ENCODE assay signal across 8 cellular contexts in the genomic region with DNA sequence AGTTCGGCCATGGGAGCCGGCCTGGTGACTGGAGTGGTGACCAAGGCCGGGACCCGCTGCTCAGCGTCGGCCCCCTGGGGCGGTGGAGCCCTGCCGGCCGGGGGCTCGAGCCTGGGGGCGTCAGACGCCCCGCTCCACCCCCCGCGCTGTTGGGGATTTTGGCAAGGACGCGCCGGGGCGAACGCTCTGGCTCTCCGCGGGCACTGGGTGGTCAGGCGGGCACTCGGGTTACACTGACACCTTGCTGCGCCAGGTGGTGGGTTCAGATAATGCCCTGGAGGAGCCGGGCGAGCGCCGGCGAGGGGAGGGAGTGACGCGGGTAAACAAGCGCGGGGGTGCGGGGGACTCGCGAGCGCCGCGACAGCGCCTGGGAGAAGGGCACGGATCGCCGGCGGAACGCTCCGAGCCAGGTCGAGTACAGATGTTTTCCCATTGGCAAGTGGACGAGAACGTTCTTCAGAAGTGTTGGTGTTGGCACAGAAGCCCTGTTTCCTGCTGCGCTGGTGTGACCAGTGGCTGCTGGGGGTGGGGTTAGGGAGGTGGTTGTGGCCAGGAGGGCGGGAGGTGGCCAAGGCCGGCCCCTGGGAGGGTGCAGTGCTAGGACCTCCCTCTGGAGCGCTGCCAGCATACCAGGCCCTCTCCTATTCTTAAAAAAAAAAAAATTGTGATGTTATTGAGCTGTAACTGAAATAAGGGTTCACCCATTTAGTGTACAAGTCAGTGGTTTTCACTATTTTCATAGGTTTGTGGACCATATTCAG. TPM values are rescaled to one million over a fixed set of nuclear protein-coding genes. Genes with fewer than 3 reads are reported as not detected.
A peak's percentile ranks its signal among the peaks of the same experiment; 100 is the strongest.
DNase-seq lines count a peak whose midpoint lies in the region; ATAC-seq and TF ChIP-seq lines count a peak whose summit lies in the region.

No MANE protein-coding gene starts in this region.

- H3K36me3 ChIP-seq in OCI-LY7 (ENCODE audit: insufficient read depth, low read length) (peaks cover 37% of the 10 kb centered on the region), esophagus (ENCODE audit: control insufficient read depth in 2 of 2, insufficient read depth in 2 of 2, low read length in 1 of 2) (peaks cover 11 to 27% of the 10 kb centered on the region in 2 donors), mucosa of stomach (ENCODE audit: control insufficient read depth, insufficient read depth, low read length) (peaks cover 11% of the 10 kb centered on the region)

- no TSS peak for BruUV-seq in OCI-LY7 (replicated peaks; lab: Mats Ljungman, UMichigan)

- 0 out of 2 replicates have a peak, but pooled peaks have one; percentile 24 for TF ChIP-seq CTCF in OCI-LY7 (conservative IDR thresholded peaks at IDR 0.05; ENCODE audit: low read length)

- POLR2A ChIA-PET in OCI-LY7 (lab: Charles Lee), result interaction anchor here (0.5 to 1.3 kb wide), 4 partner anchors 10 to 147 kb away, joined by 4 to 6 read pairs (median 4); no protein-coding TSS in a partner anchor

- H3K36me3 Mint-ChIP-seq in activated T-cell treated with anti-CD3 and anti-CD28 coated beads, Interleukin-2, amount 50 U/mL, for 24 hours (ENCODE audit: low read depth), result peaks cover 49% of the 10 kb centered on the region

- peak overlapping the region; percentile 97 for H3K9ac ChIP-seq in mucosa of stomach (ENCODE audit: low read length)

- H3K79me2 ChIP-seq in OCI-LY7 (ENCODE audit: insufficient read depth, low read depth, low read length), result peaks cover 22% of the 10 kb centered on the region; the same call in 1 of the 2 replicates

- H3K4me3 ChIP-seq in OCI-LY7 (ENCODE audit: low read depth, low read length, poor library complexity, severe bottlenecking) (peak overlapping the region; percentile 99), esophagus (ENCODE audit: low read depth in 1 of 2, low read length in 2 of 2) (peak overlapping the region; percentile 84 to 95), mucosa of stomach (ENCODE audit: low read length) (peak overlapping the region; percentile 57)

- peak overlapping the region; percentile 59 for H3K27ac ChIP-seq in OCI-LY7 (ENCODE audit: low read depth, low read length, poor library complexity, severe bottlenecking)
- H3K27ac ChIP-seq in esophagus (ENCODE audit: low read depth in 2 of 2, low read length in 1 of 2), result peak overlapping the region; percentile 99

- H3K27ac Mint-ChIP-seq in activated T-cell treated with anti-CD3 and anti-CD28 coated beads, Interleukin-2, amount 50 U/mL, for 24 hours, result peak overlapping the region; percentile 95

- CTCF ChIA-PET in OCI-LY7 (lab: Charles Lee; ENCODE audit: unreplicated experiment), result no interaction called here

- DNase-seq in COR-L47 (lab: John Stamatoyannopoulos, UW) (peak; percentile 83), HS-5 (ENCODE audit: low read depth) (peak; percentile 73), OCI-LY7 (ENCODE audit: low spot score) (peak; percentile 80)
- peak; percentile 87 for DNase-seq in activated T-cell treated with anti-CD3 and anti-CD28 coated beads, Interleukin-2, amount 50 U/mL, for 24 hours
- peak; percentile 89 for DNase-seq in stimulated activated CD8-positive, alpha-beta memory T cell treated with anti-CD3 and anti-CD28 coated beads, Interleukin-4, amount 100 ng/mL, for 48 hours

- 0% methylated on average over 53 to 54 of the region's 54 CpGs for WGBS in esophagus, 2 donors

- H3K4me2 ChIP-seq in OCI-LY7 (ENCODE audit: low read length), result peak overlapping the region; percentile 95

- intact Hi-C loops in OCI-LY7 (cut with micrococcal nuclease; ENCODE audit: unreplicated experiment), result loop anchor here (10.0 kb wide), 1 partner anchor 673 kb away; a partner anchor contains a TSS

- H3K4me3 Mint-ChIP-seq in activated T-cell treated with anti-CD3 and anti-CD28 coated beads, Interleukin-2, amount 50 U/mL, for 24 hours, result peak overlapping the region; percentile 91

- peaks cover 4% of the 10 kb centered on the region; the same call in 1 of the 2 replicates for H4K20me1 ChIP-seq in OCI-LY7 (ENCODE audit: insufficient read depth, low read length)

- no peaks in the 10 kb centered on the region for H3K27me3 Mint-ChIP-seq in activated T-cell treated with anti-CD3 and anti-CD28 coated beads, Interleukin-2, amount 50 U/mL, for 24 hours

- H3K27me3 ChIP-seq in esophagus (ENCODE audit: control insufficient read depth in 1 of 2, insufficient read depth in 2 of 2, low read length in 2 of 2), result no peaks in the 10 kb centered on the region
- no peaks in the 10 kb centered on the region for H3K27me3 ChIP-seq in mucosa of stomach (ENCODE audit: control insufficient read depth, insufficient read depth, low read length)

- no peaks in the 10 kb centered on the region for H3K9me3 Mint-ChIP-seq in activated T-cell treated with anti-CD3 and anti-CD28 coated beads, Interleukin-2, amount 50 U/mL, for 24 hours

- no peaks in the 10 kb centered on the region for H3K9me2 ChIP-seq in OCI-LY7 (ENCODE audit: insufficient read depth, low read length)

- H3K4me1 Mint-ChIP-seq in activated T-cell treated with anti-CD3 and anti-CD28 coated beads, Interleukin-2, amount 50 U/mL, for 24 hours (ENCODE audit: low read depth), result peaks cover 60% of the 10 kb centered on the region

- H3K4me1 ChIP-seq in OCI-LY7 (ENCODE audit: insufficient read depth, low read length, poor library complexity, severe bottlenecking) (peaks cover 32% of the 10 kb centered on the region), esophagus (ENCODE audit: control insufficient read depth in 2 of 2, insufficient read depth in 2 of 2, low read length in 1 of 2) (peaks cover 15 to 39% of the 10 kb centered on the region in 2 donors), mucosa of stomach (ENCODE audit: control insufficient read depth, insufficient read depth, low read length) (peaks cover 67% of the 10 kb centered on the region)

- H2AFZ ChIP-seq in OCI-LY7 (ENCODE audit: low read length), result no peak overlapping the region

- no peaks in the 10 kb centered on the region for H3K9me3 ChIP-seq in OCI-LY7 (ENCODE audit: low read length)
- no peaks in the 10 kb centered on the region for H3K9me3 ChIP-seq in esophagus (ENCODE audit: control insufficient read depth in 2 of 2, insufficient read depth in 1 of 2, low read depth in 1 of 2, low read length in 1 of 2)
- H3K9me3 ChIP-seq in mucosa of stomach (ENCODE audit: control insufficient read depth, low read length), result no peaks in the 10 kb centered on the region

- ATAC-seq in GM19467 (IDR thresholded peaks at IDR 0.05; ENCODE audit: unreplicated experiment), result peak; percentile 41

RNA-seq across cellular contexts. Expression of a gene that starts 0.8 kb away (rescaled TPM):
- total RNA-seq in OCI-LY7 (2014; rRNA removed; shearing (Covaris generic)), result 44.4 and 58.5 TPM in 2 replicates
- total RNA-seq in OCI-LY7 (2022), result 68.3 and 81.1 TPM in 2 replicates
- polyA plus RNA-seq in esophagus, result 100 to 1,000 TPM in 1 of 2 donors, 10 to 100 TPM in 1; 94.8 to 111 TPM

RNA-seq across cellular contexts. Expression of a gene that starts 14.8 kb away (rescaled TPM):
- 58.8 and 61.1 TPM in 2 replicates for total RNA-seq in OCI-LY7 (2014; rRNA removed; shearing (Covaris generic))
- 90.2 and 96.5 TPM in 2 replicates for total RNA-seq in OCI-LY7 (2022)
- polyA plus RNA-seq in esophagus, result 10 to 100 TPM; 59.2 to 66.8 TPM

RNA-seq across cellular contexts. Expression of a gene that starts 27.7 kb away (rescaled TPM):
- total RNA-seq in OCI-LY7 (2014; rRNA removed; shearing (Covaris generic)), result 0.44 and 1.3 TPM in 2 replicates
- 4.0 and 4.5 TPM in 2 replicates for total RNA-seq in OCI-LY7 (2022)
- polyA plus RNA-seq in esophagus, result 1 to 10 TPM; 3.0 to 6.5 TPM

RNA-seq across cellular contexts. Expression of a gene that starts 37.1 kb away (rescaled TPM):
- 76.2 and 78.7 TPM in 2 replicates for total RNA-seq in OCI-LY7 (2014; rRNA removed; shearing (Covaris generic))
- total RNA-seq in OCI-LY7 (2022), result 70.5 and 76.5 TPM in 2 replicates
- 10 to 100 TPM; 12.2 to 31.5 TPM for polyA plus RNA-seq in esophagus

Comparison
In these comparisons a context has a peak if more than half of its experiments do, and no peak if none do; other contexts are left out.
1. Peak in every context shown above with its lines: DNase-seq, ATAC-seq, H3K4me3 ChIP-seq and H3K27ac ChIP-seq.